23 cellular contexts compared by ENCODE assay signal in the genomic region with DNA sequence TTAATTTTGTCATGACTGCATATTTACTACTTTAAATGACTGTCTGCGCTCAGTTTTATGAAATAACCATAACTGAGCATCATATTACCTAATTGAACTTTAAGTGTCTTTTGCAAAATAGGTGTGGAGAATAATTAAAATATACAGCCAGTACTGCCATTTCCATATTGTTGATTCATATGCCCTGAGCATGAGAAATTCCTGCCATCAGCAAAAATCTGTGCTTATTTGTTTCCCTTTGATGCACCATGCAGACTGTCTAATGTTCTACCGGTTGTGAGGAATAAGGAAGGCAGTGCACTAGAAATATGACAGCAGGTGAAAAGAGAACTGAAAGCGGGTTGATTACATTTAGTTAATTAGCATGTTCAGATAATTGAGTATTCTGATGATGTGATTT.
A peak's percentile ranks its signal among the peaks of the same experiment; 100 is the strongest.
DNase-seq lines count a peak whose midpoint lies in the region; ATAC-seq, FAIRE-seq and TF ChIP-seq lines count a peak whose summit lies in the region.
"Had no signal": no experiment of that assay in that cellular context is flagged by ENCODE, and none has a peak within 500 bp of the region (broad histone marks: within the 10 kb centered on the region; RNA-seq: fewer than 3 reads in every experiment).

No MANE protein-coding gene starts in this region.

- TF ChIP-seq RAD21 in A549 (conservative IDR thresholded peaks at IDR 0.05 in 1 of 2, IDR thresholded peaks at IDR 0.05 in 1 of 2), result no peak

- peaks cover 0 to 2% (median 0%) of the 10 kb centered on the region in 5 experiments for H3K9me3 Mint-ChIP-seq in brain
- H3K9me3 Mint-ChIP-seq in activated CD8-positive, alpha-beta T cell treated with anti-CD3 and anti-CD28 coated beads, Interleukin-2, amount 10 ng/mL, durations not matched to agents 7 days and 5 days (ENCODE audit: insufficient read depth), result no peaks in the 10 kb centered on the region
- H3K9me3 Mint-ChIP-seq: HFFc6 had no signal

- peaks cover 36% of the 10 kb centered on the region for H3K27me3 Mint-ChIP-seq in brain
- peaks cover 43% of the 10 kb centered on the region for H3K27me3 Mint-ChIP-seq in activated CD8-positive, alpha-beta T cell treated with anti-CD3 and anti-CD28 coated beads, Interleukin-2, amount 10 ng/mL, durations not matched to agents 7 days and 5 days (ENCODE audit: low read depth)

- TF ChIP-seq POLR2A in A549 (IDR thresholded peaks at IDR 0.05; ENCODE audit: low read length), result no peak

- no peaks in the 10 kb centered on the region; the same call in 2 of the 3 replicates for H3K9me3 ChIP-seq in A549
- H3K9me3 ChIP-seq in BE2C, result no peaks in the 10 kb centered on the region
- H3K9me3 ChIP-seq: SK-N-SH had no signal

- H3K36me3 ChIP-seq in BE2C, result no peaks in the 10 kb centered on the region
- H3K36me3 ChIP-seq: BLaER1 treated with 17β-estradiol and CSF1 and Interleukin-3, amounts not matched to agents 10 nM and 100 nM had no signal

- no peak for FAIRE-seq in A549 (lab: Jason Lieb, UNC)
- FAIRE-seq: RCC 7860 had no signal

- CTCF ChIA-PET in A549 (lab: Yijun Ruan, JAX), result interaction anchor here (1.1 kb wide), 1 partner anchor 10 kb away, joined by 3 read pairs; no protein-coding TSS in a partner anchor
- CTCF ChIA-PET in activated CD8-positive, alpha-beta T cell treated with anti-CD3 and anti-CD28 coated beads, Interleukin-2, amount 10 ng/mL, durations not matched to agents 7 days and 5 days (lab: Charles Lee), result no interaction called here

- TF ChIP-seq EP300 in A549 (IDR thresholded peaks at IDR 0.05), result no peak

- no peak overlapping the region for H3K4me3 ChIP-seq in A549
- peak overlapping the region; percentile 83 for H3K4me3 ChIP-seq in BE2C (ENCODE audit: low read depth, low read length)
- H3K4me3 ChIP-seq: BLaER1 treated with 17β-estradiol and CSF1 and Interleukin-3, amounts not matched to agents 10 nM and 100 nM had no signal

- ATAC-seq in A549, result no peak
- no peak for ATAC-seq in HG02938 (IDR thresholded peaks at IDR 0.05; ENCODE audit: unreplicated experiment)
- no peak for ATAC-seq in activated CD8-positive, alpha-beta T cell treated with anti-CD3 and anti-CD28 coated beads, Interleukin-2, amount 10 ng/mL, durations not matched to agents 7 days and 5 days
- ATAC-seq: Right ventricle myocardium inferior had no signal

- H3K4me2 ChIP-seq in A549, result no peak overlapping the region
- H3K4me2 ChIP-seq: BLaER1 treated with 17β-estradiol and CSF1 and Interleukin-3, amounts not matched to agents 10 nM and 100 nM; SK-N-SH had no signal

- POLR2A ChIA-PET in A549 (lab: Yijun Ruan, JAX), result no interaction called here
- POLR2A ChIA-PET in activated CD8-positive, alpha-beta T cell treated with anti-CD3 and anti-CD28 coated beads, Interleukin-2, amount 10 ng/mL, durations not matched to agents 7 days and 5 days (lab: Charles Lee), result no interaction called here

- TF ChIP-seq CTCF in A549 (IDR thresholded peaks at IDR 0.05), result no peak
- TF ChIP-seq CTCF in BE2C (IDR thresholded peaks at IDR 0.05; ENCODE audit: low read depth, low read length), result no peak
- no peak for TF ChIP-seq CTCF in brain (conservative IDR thresholded peaks at IDR 0.05)

- peaks cover 6% of the 10 kb centered on the region; the same call in 1 of the 3 replicates for H3K4me1 ChIP-seq in A549
- no peaks in the 10 kb centered on the region for H3K4me1 ChIP-seq in BE2C
- H3K4me1 ChIP-seq: BLaER1 treated with 17β-estradiol and CSF1 and Interleukin-3, amounts not matched to agents 10 nM and 100 nM had no signal

- no peak overlapping the region for H3K27ac ChIP-seq in A549
- H3K27ac ChIP-seq: BLaER1 treated with 17β-estradiol and CSF1 and Interleukin-3, amounts not matched to agents 10 nM and 100 nM had no signal

- 31% methylated on average over 3 of the region's 3 CpGs for WGBS in A549 (ENCODE audit: missing lambda C conversion rate)

- DNase-seq in A549 (ENCODE audit: low read depth in 1 of 2, low spot score in 1 of 2) (no peak), BE2C (no peak), NCI-H1105 treated with DMSO at 0.1 percent for 48 hours (lab: John Stamatoyannopoulos, UW) (peak; percentile 30), COR-L47 (lab: John Stamatoyannopoulos, UW) (no peak)
- no peak for DNase-seq in activated CD8-positive, alpha-beta T cell treated with anti-CD3 and anti-CD28 coated beads, Interleukin-2, amount 10 ng/mL, durations not matched to agents 7 days and 5 days
- DNase-seq: ACHN; CD4-positive, alpha-beta memory T cell; DMS153; EL; H7; HFFc6; KBM-7; MM.1S; NCI-H1048; NCI-H1436 treated with DMSO at 0.1 percent for 48 hours; OCI-M1; SK-N-SH; T-helper 2 cell had no signal

- no peak overlapping the region for H3K27ac Mint-ChIP-seq in brain
- no peak overlapping the region for H3K27ac Mint-ChIP-seq in activated CD8-positive, alpha-beta T cell treated with anti-CD3 and anti-CD28 coated beads, Interleukin-2, amount 10 ng/mL, durations not matched to agents 7 days and 5 days
- H3K27ac Mint-ChIP-seq: CD4-positive, alpha-beta memory T cell; HFFc6 had no signal

- peaks cover 36% of the 10 kb centered on the region for H3K4me1 Mint-ChIP-seq in brain
- no peaks in the 10 kb centered on the region for H3K4me1 Mint-ChIP-seq in activated CD8-positive, alpha-beta T cell treated with anti-CD3 and anti-CD28 coated beads, Interleukin-2, amount 10 ng/mL, durations not matched to agents 7 days and 5 days (ENCODE audit: low read depth)

- no peaks in the 10 kb centered on the region for H3K27me3 ChIP-seq in BE2C
- H3K27me3 ChIP-seq: BLaER1 treated with 17β-estradiol and CSF1 and Interleukin-3, amounts not matched to agents 10 nM and 100 nM had no signal

- no peaks in the 10 kb centered on the region for H3K36me3 Mint-ChIP-seq in brain
- H3K36me3 Mint-ChIP-seq in activated CD8-positive, alpha-beta T cell treated with anti-CD3 and anti-CD28 coated beads, Interleukin-2, amount 10 ng/mL, durations not matched to agents 7 days and 5 days (ENCODE audit: low read depth), result no peaks in the 10 kb centered on the region
- H3K36me3 Mint-ChIP-seq: CD4-positive, alpha-beta memory T cell had no signal

- H3K4me3 Mint-ChIP-seq in brain, result peak overlapping the region; percentile 28 to 88 (median 36)
- no peak overlapping the region for H3K4me3 Mint-ChIP-seq in activated CD8-positive, alpha-beta T cell treated with anti-CD3 and anti-CD28 coated beads, Interleukin-2, amount 10 ng/mL, durations not matched to agents 7 days and 5 days
- H3K4me3 Mint-ChIP-seq: CD4-positive, alpha-beta memory T cell; HFFc6 had no signal

TF ChIP-seq in A549, 52 proteins besides CTCF, POLR2A, EP300 and RAD21:
- TF ChIP-seq BHLHE40 (IDR thresholded peaks at IDR 0.05; ENCODE audit: low read depth, low read length) (no peak), MAFK (IDR thresholded peaks at IDR 0.05; ENCODE audit: partially characterized antibody) (peak; percentile 67)
